Comparison of ENCODE assay signal across 19 cellular contexts in the genomic region with DNA sequence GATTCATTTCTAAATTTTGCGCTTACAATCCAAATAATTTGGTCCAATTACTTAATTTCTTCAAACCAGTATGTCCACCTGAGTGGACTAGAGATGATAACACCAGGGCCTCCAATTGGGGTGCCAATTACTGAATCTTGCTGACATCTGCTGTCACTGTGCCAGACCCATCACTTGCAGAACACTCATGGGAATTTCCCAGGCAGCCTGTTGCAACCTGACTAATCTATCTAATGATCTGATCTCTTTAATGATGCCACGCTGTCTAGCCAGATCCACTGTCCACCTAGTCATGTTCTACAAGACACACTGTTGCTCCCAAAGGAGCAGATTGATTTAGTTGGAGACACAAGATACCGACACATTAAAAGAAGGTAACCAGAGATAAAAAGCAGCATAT. TPM values are rescaled to one million over a fixed set of nuclear protein-coding genes. Genes with fewer than 3 reads are reported as not detected.
DNase-seq lines count a peak whose midpoint lies in the region; ATAC-seq, FAIRE-seq and TF ChIP-seq lines count a peak whose summit lies in the region.
"Had no signal": no experiment of that assay in that cellular context is flagged by ENCODE, and none has a peak within 500 bp of the region (broad histone marks: within the 10 kb centered on the region; RNA-seq: fewer than 3 reads in every experiment).

No MANE protein-coding gene starts in this region.

- TF ChIP-seq CTCF in bronchial epithelial cell (IDR thresholded peaks at IDR 0.05; ENCODE audit: insufficient read depth, low read length, severe bottlenecking), result no peak

- no peak overlapping the region for H3K4me3 ChIP-seq in bronchial epithelial cell (ENCODE audit: low read depth, low read length)
- no peak overlapping the region for H3K4me3 ChIP-seq in trophoblast cell (ENCODE audit: low read depth, low read length)
- H3K4me3 ChIP-seq: A549, K562 had no signal

- H3K27me3 ChIP-seq in bronchial epithelial cell (ENCODE audit: control insufficient read depth, insufficient read depth, low read length), result no peaks in the 10 kb centered on the region
- H3K27me3 ChIP-seq in trophoblast cell (ENCODE audit: insufficient read depth, low read length), result no peaks in the 10 kb centered on the region

- no peak for ATAC-seq in GM19351 (IDR thresholded peaks at IDR 0.05; ENCODE audit: unreplicated experiment)
- ATAC-seq: A549, HCT116, K562, Panc1 had no signal

- H3K4me2 ChIP-seq in trophoblast cell (ENCODE audit: low read length), result no peak overlapping the region
- H3K4me2 ChIP-seq: A549 had no signal

- H3K4ac ChIP-seq in trophoblast cell (ENCODE audit: low read depth, low read length), result no peak overlapping the region

- no peak overlapping the region for H3K9ac ChIP-seq in trophoblast cell (ENCODE audit: low read length)

- FAIRE-seq in bronchial epithelial cell (lab: Jason Lieb, UNC), result no peak
- FAIRE-seq: A549, GM12891, K562 had no signal

- H2AK5ac ChIP-seq in trophoblast cell (ENCODE audit: low read length), result no peak overlapping the region

- H3K4me1 ChIP-seq in trophoblast cell (ENCODE audit: control insufficient read depth in 1 of 2, insufficient read depth in 2 of 2, low read length in 2 of 2), result no peaks in the 10 kb centered on the region
- H3K4me1 ChIP-seq: A549 had no signal

- no peak overlapping the region for H2BK5ac ChIP-seq in trophoblast cell (ENCODE audit: low read depth, low read length, poor library complexity)

- H2BK120ac ChIP-seq in trophoblast cell (ENCODE audit: insufficient read depth, low read length, poor library complexity), result no peak overlapping the region

- H4K8ac ChIP-seq in trophoblast cell (ENCODE audit: low read depth, low read length), result no peak overlapping the region

- no peaks in the 10 kb centered on the region for H3K79me2 ChIP-seq in trophoblast cell (ENCODE audit: control insufficient read depth, insufficient read depth, low read length, poor library complexity)

- DNase-seq in NCI-H748 (lab: John Stamatoyannopoulos, UW; ENCODE audit: unreplicated experiment) (peak; percentile 1), NCI-H748 treated with DMSO at 0.1 percent for 48 hours (lab: John Stamatoyannopoulos, UW) (no peak), NCI-H82 (lab: John Stamatoyannopoulos, UW) (peak; percentile 96), bronchial epithelial cell (ENCODE audit: low read depth) (peak; percentile 61), trophoblast cell (peak; percentile 13 to 24), RPMI8226 (no peak), HUDEP-2 (lab: John Stamatoyannopoulos, UW; ENCODE audit: unreplicated experiment in 76 of 76) (no peak)
- DNase-seq: COR-L47, NCI-H1048, NCI-H1694 treated with DMSO at 0.1 percent for 48 hours, NCI-H510A treated with DMSO at 0.1 percent for 48 hours, Right ventricle myocardium superior had no signal

- H3K23ac ChIP-seq in trophoblast cell (ENCODE audit: low read length), result no peak overlapping the region

- no peaks in the 10 kb centered on the region for H3K79me1 ChIP-seq in trophoblast cell (ENCODE audit: low read length)

- no peak overlapping the region for H3K18ac ChIP-seq in trophoblast cell (ENCODE audit: low read length)

- H2AFZ ChIP-seq in trophoblast cell (ENCODE audit: insufficient read depth, low read length, poor library complexity), result no peak overlapping the region

- no peak overlapping the region for H4K91ac ChIP-seq in trophoblast cell (ENCODE audit: low read depth, low read length)

- H2BK12ac ChIP-seq in trophoblast cell (ENCODE audit: low read length), result no peak overlapping the region

- H3K36me3 ChIP-seq in bronchial epithelial cell (ENCODE audit: control insufficient read depth, insufficient read depth, low read length), result no peaks in the 10 kb centered on the region
- H3K36me3 ChIP-seq in trophoblast cell (ENCODE audit: control insufficient read depth in 1 of 2, insufficient read depth in 2 of 2, low read length in 2 of 2), result no peaks in the 10 kb centered on the region

- no peak overlapping the region for H3K14ac ChIP-seq in trophoblast cell (ENCODE audit: low read length)

- H3K27ac ChIP-seq in trophoblast cell (ENCODE audit: low read depth, low read length), result no peak overlapping the region
- H3K27ac ChIP-seq: A549 had no signal

- H4K12ac ChIP-seq in trophoblast cell (ENCODE audit: low read depth, low read length), result no peak overlapping the region

- H3K9me3 ChIP-seq in trophoblast cell (ENCODE audit: insufficient read depth, low read depth, low read length), result no peaks in the 10 kb centered on the region
- H3K9me3 ChIP-seq: A549 had no signal

- WGBS in trophoblast cell (ENCODE audit: extremely low coverage, insufficient coverage, insufficient read length), result no CpG with 5 or more reads among the region's 3 CpGs

RNA-seq across cellular contexts. Expression of a gene that starts 11.8 kb away (rescaled TPM):
- total RNA-seq in bronchial epithelial cell, result under 0.01 TPM in 1 of 2 replicates, not detected in the other
- polyA plus RNA-seq in trophoblast cell (2013), result 1.7 TPM in 2 replicates
- total RNA-seq: K562 had no signal
- polyA plus RNA-seq: CD14-positive monocyte, K562 had no signal

Comparison
In these comparisons a context has a peak if more than half of its experiments do, and no peak if none do; other contexts are left out.
1. DNase-seq: peak in NCI-H748 (single experiment), NCI-H82 (single experiment), bronchial epithelial cell (single experiment) and trophoblast cell (2 of 2); none in NCI-H748 treated with DMSO at 0.1 percent for 48 hours (single experiment), RPMI8226 (single experiment) and HUDEP-2 (0 of 76).